ENCODE assay signal across 8 cellular contexts in the genomic region with DNA sequence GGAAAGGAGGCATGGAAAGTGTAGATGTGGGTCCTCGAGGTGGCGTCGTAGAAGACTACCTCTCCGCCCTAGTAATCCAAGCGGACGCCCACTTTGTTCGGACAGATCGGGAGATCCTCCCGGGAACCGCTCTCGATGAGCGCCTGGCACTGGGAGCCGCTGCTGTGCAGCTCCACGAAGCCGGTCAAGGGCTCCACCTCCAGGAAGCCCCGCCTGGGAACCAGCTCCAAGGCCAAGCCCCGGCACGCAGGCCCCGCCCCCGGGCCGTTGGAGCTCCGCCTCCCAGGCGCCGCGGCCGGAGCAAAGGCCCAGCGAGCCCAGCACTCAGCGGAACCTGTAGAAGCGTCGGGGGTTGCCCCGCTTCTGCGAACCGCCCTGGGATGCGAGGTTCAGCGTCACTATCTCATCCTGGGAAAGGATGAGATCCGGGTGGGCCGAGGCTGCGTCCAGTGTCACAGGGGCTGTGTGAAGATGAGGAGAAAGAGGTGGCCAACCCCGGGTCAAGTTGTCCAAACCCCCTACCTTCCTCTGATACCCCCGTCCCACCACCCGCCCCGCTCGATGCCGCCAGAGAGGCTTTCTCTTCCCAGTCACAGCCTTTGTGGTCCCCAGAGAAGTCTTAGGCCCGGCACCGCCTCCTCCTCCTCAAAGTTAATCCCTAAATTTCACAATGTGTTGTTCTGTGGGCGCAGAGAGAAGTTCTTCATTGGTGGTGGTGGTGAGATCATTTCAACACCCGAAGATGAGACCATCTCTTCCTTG. TPM values are rescaled to one million over a fixed set of nuclear protein-coding genes. Genes with fewer than 3 reads are reported as not detected.
A peak's percentile ranks its signal among the peaks of the same experiment; 100 is the strongest.
DNase-seq lines count a peak whose midpoint lies in the region; ATAC-seq and TF ChIP-seq lines count a peak whose summit lies in the region.

No MANE protein-coding gene starts in this region.

- H3K9me3 ChIP-seq in heart left ventricle (no peaks in the 10 kb centered on the region), parathyroid adenoma (ENCODE audit: control insufficient read depth, low read length) (no peaks in the 10 kb centered on the region), tibial nerve (no peaks in the 10 kb centered on the region)

- WGBS in heart left ventricle, 4 donors: 9 to 14% (median 12%) methylated on average over 35 to 48 of the region's 48 CpGs
- 14 to 16% methylated on average over 25 to 30 of the region's 48 CpGs for WGBS in tibial nerve, 2 donors

- intact Hi-C loops in heart left ventricle (cut with DNase I): loop anchor here (2.0 to 5.0 kb wide), 8 partner anchors 27 to 71 kb away; partner anchors contain the start of genes PPP1R11 (in 7 of the 10) and POLR1H (in 1 of the 10)

- H3K27ac ChIP-seq in heart left ventricle (peak overlapping the region in 11 of 12 donors; percentile 49 to 81 (median 65)), parathyroid adenoma (peak overlapping the region; percentile 3), tibial nerve (peak overlapping the region; percentile 39 to 84 (median 68))

- H3K79me2 ChIP-seq in parathyroid adenoma: no peaks in the 10 kb centered on the region

- DNase-seq in AG09309 (ENCODE audit: low read depth) (peak; percentile 38), GM19240 (ENCODE audit: insufficient read length, low spot score) (peak; percentile 67), LNCaP clone FGC (ENCODE audit: low read depth) (peak; percentile 52), T follicular helper cell (ENCODE audit: low read depth) (peak; percentile 43), amniotic epithelial cell (ENCODE audit: low read depth) (peak; percentile 94), heart left ventricle (peak; percentile 93 to 96 (median 94)), tibial nerve (ENCODE audit: low spot score in 2 of 2) (peak; percentile 74 to 76)

- H3K36me3 ChIP-seq in heart left ventricle: no peaks in the 10 kb centered on the region
- no peaks in the 10 kb centered on the region for H3K36me3 ChIP-seq in parathyroid adenoma (ENCODE audit: control insufficient read depth, insufficient read depth, low read length)
- no peaks in the 10 kb centered on the region for H3K36me3 ChIP-seq in tibial nerve

- ATAC-seq in heart left ventricle: peak; percentile 90 to 96 (median 96)

- TF ChIP-seq POLR2A in heart left ventricle (IDR thresholded peaks at IDR 0.05): peak in 1 of 2 donors; percentile 68
- peak; percentile 46 to 58 for TF ChIP-seq POLR2A in tibial nerve (IDR thresholded peaks at IDR 0.05)

- TF ChIP-seq CTCF in AG09309 (IDR thresholded peaks at IDR 0.05; ENCODE audit: control insufficient read depth, insufficient read depth, low read depth, low read length, missing control alignments) (peak; percentile 13), LNCaP clone FGC (IDR thresholded peaks at IDR 0.05; ENCODE audit: control insufficient read depth, extremely low read depth, insufficient read depth) (peak; percentile 10; the same call in 1 of the 2 replicates), heart left ventricle (IDR thresholded peaks at IDR 0.05) (peak in 4 of 12 donors; percentile 9 to 41 (median 30)), parathyroid adenoma (IDR thresholded peaks at IDR 0.05) (no peak), tibial nerve (IDR thresholded peaks at IDR 0.05) (peak in 2 of 5 experiments; percentile 17 to 23)

- H3K4me1 ChIP-seq in heart left ventricle (peaks cover 0 to 38% (median 28%) of the 10 kb centered on the region in 12 donors), parathyroid adenoma (peaks cover 8% of the 10 kb centered on the region), tibial nerve (peaks cover 0 to 37% (median 22%) of the 10 kb centered on the region in 4 donors)

- H3K4me2 ChIP-seq in parathyroid adenoma (ENCODE audit: low read length): peak overlapping the region; percentile 94

- peak in 1 of 2 donors; percentile 40 for TF ChIP-seq EP300 in tibial nerve (IDR thresholded peaks at IDR 0.05)

- peak overlapping the region; percentile 75 for H2AFZ ChIP-seq in parathyroid adenoma

- H3K4me3 ChIP-seq in AG09309 (ENCODE audit: control insufficient read depth, low read depth, low read length) (peak overlapping the region; percentile 33), LNCaP clone FGC (ENCODE audit: low read depth, low read length) (peak overlapping the region; percentile 49), heart left ventricle (peak overlapping the region; percentile 14 to 60 (median 49)), parathyroid adenoma (ENCODE audit: low read depth, low read length) (peak overlapping the region; percentile 49), tibial nerve (peak overlapping the region; percentile 22 to 49 (median 38))

- no peak overlapping the region for H3K9ac ChIP-seq in parathyroid adenoma

- H3K27me3 ChIP-seq in heart left ventricle (peaks cover 0 to 53% (median 35%) of the 10 kb centered on the region in 9 donors), parathyroid adenoma (ENCODE audit: control insufficient read depth, insufficient read depth, low read length) (no peaks in the 10 kb centered on the region), tibial nerve (peaks cover 0 to 61% of the 10 kb centered on the region in 2 donors)

RNA-seq across cellular contexts. Expression of gene TRIM31, which starts 10.8 kb away (rescaled TPM):
- total RNA-seq in heart left ventricle (not detected), tibial nerve (not detected)
- polyA plus RNA-seq in heart left ventricle: not detected

RNA-seq across cellular contexts. Expression of gene RNF39, which starts 26.6 kb away (rescaled TPM):
- under 1 TPM in 1 of 9 donors, not detected in 8; 0.68 TPM for total RNA-seq in heart left ventricle
- polyA plus RNA-seq in heart left ventricle: not detected
- total RNA-seq in tibial nerve: under 1 TPM in 1 of 4 donors, not detected in 3; 0.42 TPM

RNA-seq across cellular contexts. Expression of gene TRIM40, which starts 33.8 kb away (rescaled TPM):
- not detected for total RNA-seq in heart left ventricle
- not detected for polyA plus RNA-seq in heart left ventricle
- total RNA-seq in tibial nerve: not detected

RNA-seq across cellular contexts. Expression of gene PPP1R11, which starts 35.1 kb away (rescaled TPM):
- 10 to 100 TPM; 41.6 to 64.7 (median 44.9) TPM for total RNA-seq in heart left ventricle
- polyA plus RNA-seq in heart left ventricle: 10 to 100 TPM; 38.7 to 90.3 TPM
- 10 to 100 TPM; 28.2 to 39.8 (median 34.2) TPM for total RNA-seq in tibial nerve

RNA-seq across cellular contexts. Expression of gene POLR1H, which starts 41.1 kb away (rescaled TPM):
- total RNA-seq in heart left ventricle (10 to 100 TPM; 11.7 to 19.8 (median 14.7) TPM), tibial nerve (10 to 100 TPM; 22.4 to 30.6 (median 24.8) TPM)
- 10 to 100 TPM; 20.9 to 46.1 TPM for polyA plus RNA-seq in heart left ventricle

Comparison
In these comparisons a context has a peak if more than half of its experiments do, and no peak if none do; other contexts are left out.
1. Peak in every context shown above with its lines: DNase-seq, ATAC-seq, H3K4me3 ChIP-seq and H3K27ac ChIP-seq.
2. DNase-seq: peak in every context shown above with its lines; median percentile 94 in amniotic epithelial cell; 94 in heart left ventricle; 75 in tibial nerve; 67 in GM19240; 52 in LNCaP clone FGC; 43 in T follicular helper cell; 38 in AG09309.
3. H3K27ac ChIP-seq: peak in every context shown above with its lines; median percentile 68 in tibial nerve; 65 in heart left ventricle; 3 in parathyroid adenoma.